Comparison of ENCODE assay signal across 15 cellular contexts in the genomic region with DNA sequence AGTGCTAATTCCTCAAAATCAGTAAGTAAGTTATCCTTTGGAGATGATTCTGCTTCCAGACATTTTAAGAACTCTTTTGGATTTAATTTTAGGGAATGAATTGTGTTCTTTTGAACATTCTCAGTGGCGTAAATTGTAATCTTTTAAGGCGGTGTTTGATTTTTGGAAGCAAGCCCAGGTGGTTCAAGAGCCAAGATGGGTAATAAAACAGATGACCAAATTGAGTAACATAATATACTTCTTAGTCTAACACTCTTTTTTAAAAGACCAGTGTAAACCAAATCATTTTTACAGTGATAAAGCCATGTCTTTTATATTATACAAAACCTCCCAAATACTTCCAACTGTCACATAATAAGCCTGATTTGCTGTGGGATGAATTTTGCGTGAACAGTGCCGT.
A peak's percentile ranks its signal among the peaks of the same experiment; 100 is the strongest.
DNase-seq lines count a peak whose midpoint lies in the region; ATAC-seq and TF ChIP-seq lines count a peak whose summit lies in the region.
"Had no signal": no experiment of that assay in that cellular context is flagged by ENCODE, and none has a peak within 500 bp of the region (broad histone marks: within the 10 kb centered on the region; RNA-seq: fewer than 3 reads in every experiment).

No MANE protein-coding gene starts in this region.

- ATAC-seq in GM19395 (IDR thresholded peaks at IDR 0.05; ENCODE audit: unreplicated experiment) = no peak
- ATAC-seq in T-helper 17 cell = no peak
- ATAC-seq: esophagus mucosa, HepG2 had no signal

- H3K36me3 ChIP-seq in right atrium auricular region = no peaks in the 10 kb centered on the region

- H3K4me1 Mint-ChIP-seq in T-helper 17 cell = no peaks in the 10 kb centered on the region
- H3K4me1 Mint-ChIP-seq: B cell had no signal

- peaks cover 5% of the 10 kb centered on the region for H3K27me3 Mint-ChIP-seq in T-helper 17 cell
- H3K27me3 Mint-ChIP-seq: activated CD4-positive, alpha-beta T cell treated with anti-CD3 and anti-CD28 coated beads for 36 hours; B cell had no signal

- DNase-seq in AG09319 (ENCODE audit: extremely low read depth, low read depth) = peak; percentile 45
- peak; percentile 25 for DNase-seq in LNCaP clone FGC (ENCODE audit: low read depth)
- peak; percentile 74 for DNase-seq in astrocyte of the spinal cord (ENCODE audit: low read depth, low spot score)
- peak; percentile 65 for DNase-seq in myocyte (ENCODE audit: low read depth)
- DNase-seq in hippocampal formation (lab: John Stamatoyannopoulos, UW) = no peak
- no peak for DNase-seq in T-helper 17 cell
- DNase-seq in right atrium auricular region (ENCODE audit: low spot score) = no peak
- DNase-seq: activated CD4-positive, alpha-beta T cell treated with anti-CD3 and anti-CD28 coated beads for 36 hours; activated T-cell treated with anti-CD3 and anti-CD28 coated beads for 4 hours; NCI-H146; T-helper 2 cell had no signal

- H3K9me3 ChIP-seq in T-helper 17 cell (ENCODE audit: control insufficient read depth, low read length, poor library complexity, severe bottlenecking) (no peaks in the 10 kb centered on the region), right atrium auricular region (no peaks in the 10 kb centered on the region)

- H3K4me3 Mint-ChIP-seq in T-helper 17 cell = no peak overlapping the region
- H3K4me3 Mint-ChIP-seq: activated CD4-positive, alpha-beta T cell treated with anti-CD3 and anti-CD28 coated beads for 36 hours; B cell had no signal

- H3K4me1 ChIP-seq in right atrium auricular region = no peaks in the 10 kb centered on the region

- TF ChIP-seq CTCF in AG09319 (IDR thresholded peaks at IDR 0.05; ENCODE audit: low read depth, low read length) = no peak
- no peak for TF ChIP-seq CTCF in LNCaP clone FGC (IDR thresholded peaks at IDR 0.05; ENCODE audit: control insufficient read depth, extremely low read depth, insufficient read depth)
- no peak for TF ChIP-seq CTCF in astrocyte of the spinal cord (IDR thresholded peaks at IDR 0.05; ENCODE audit: low read depth, low read length)
- no peak for TF ChIP-seq CTCF in right atrium auricular region (IDR thresholded peaks at IDR 0.05)

- no peak overlapping the region for H3K27ac ChIP-seq in right atrium auricular region

- H3K27ac Mint-ChIP-seq in T-helper 17 cell = no peak overlapping the region
- H3K27ac Mint-ChIP-seq: activated CD4-positive, alpha-beta T cell treated with anti-CD3 and anti-CD28 coated beads for 36 hours; B cell had no signal

- no peaks in the 10 kb centered on the region for H3K36me3 Mint-ChIP-seq in T-helper 17 cell (ENCODE audit: low read depth)

- H3K27me3 ChIP-seq in right atrium auricular region = no peaks in the 10 kb centered on the region

- H3K4me3 ChIP-seq in LNCaP clone FGC (ENCODE audit: low read depth, low read length) (no peak overlapping the region), astrocyte of the spinal cord (ENCODE audit: low read depth, low read length) (no peak overlapping the region), right atrium auricular region (no peak overlapping the region)

- in situ Hi-C loops in astrocyte of the spinal cord (cut with HindIII; ENCODE audit: low sequenced_read_pairs) = no loop called here

Comparison
In these comparisons a context has a peak if more than half of its experiments do, and no peak if none do; other contexts are left out.
1. DNase-seq: peak in AG09319 (single experiment), LNCaP clone FGC (single experiment), astrocyte of the spinal cord (single experiment) and myocyte (single experiment); none in hippocampal formation (0 of 2), T-helper 17 cell (0 of 3) and right atrium auricular region (single experiment).